ENCODE assay signal across 8 cellular contexts in the genomic region with DNA sequence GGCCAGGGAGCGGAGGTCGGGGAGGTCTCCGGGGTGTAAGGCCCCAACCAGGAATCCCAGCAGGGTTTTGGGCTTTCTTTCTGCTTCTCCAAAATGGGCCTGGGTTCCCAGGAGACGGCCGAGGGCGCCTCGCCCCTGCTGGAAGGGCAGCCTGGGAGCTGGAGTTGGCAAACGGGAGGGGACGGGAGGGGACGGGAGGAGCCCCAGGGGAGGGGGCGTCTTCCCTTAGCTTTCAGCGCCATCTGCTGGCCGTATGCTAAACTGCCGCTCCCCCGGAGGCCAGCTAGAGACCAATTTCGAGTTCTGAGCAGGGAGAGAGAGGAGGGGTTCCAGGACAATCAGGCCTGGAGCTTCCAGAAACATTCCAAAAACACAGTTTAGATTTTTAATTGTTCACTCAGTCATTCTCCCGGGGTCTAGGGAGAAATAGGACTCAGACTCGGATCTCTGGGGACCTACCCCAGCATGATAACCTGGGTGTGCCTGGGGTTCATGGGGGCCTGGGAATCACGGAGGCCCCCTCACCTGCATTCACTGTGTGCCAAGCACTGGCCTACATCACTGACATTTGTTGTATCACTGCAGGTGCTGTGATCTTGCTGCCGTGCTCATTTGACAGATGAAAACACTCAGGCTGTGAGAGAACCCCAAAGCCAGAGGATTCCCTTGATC. TPM values are rescaled to one million over a fixed set of nuclear protein-coding genes. Genes with fewer than 3 reads are reported as not detected.
DNase-seq lines count a peak whose midpoint lies in the region; ATAC-seq and TF ChIP-seq lines count a peak whose summit lies in the region.

No MANE protein-coding gene starts in this region.

- H3K36me3 Mint-ChIP-seq in activated naive CD8-positive, alpha-beta T cell treated with anti-CD3 and anti-CD28 coated beads, Interleukin-2, amount 10 ng/mL, durations not matched to agents 7 days and 5 days, result no peaks in the 10 kb centered on the region

- peaks cover 0 to 22% (median 6%) of the 10 kb centered on the region in 9 donors for H3K4me1 ChIP-seq in heart right ventricle

- peak; percentile 83 for ATAC-seq in activated naive CD8-positive, alpha-beta T cell treated with anti-CD3 and anti-CD28 coated beads, Interleukin-2, amount 10 ng/mL, durations not matched to agents 7 days and 5 days (ENCODE audit: low read depth)
- ATAC-seq in heart right ventricle (peak; percentile 74 to 87 (median 82)), HG02981 (IDR thresholded peaks at IDR 0.05; ENCODE audit: unreplicated experiment) (no peak), GM21390 (IDR thresholded peaks at IDR 0.05; ENCODE audit: unreplicated experiment) (no peak)

- H3K27ac Mint-ChIP-seq in activated naive CD8-positive, alpha-beta T cell treated with anti-CD3 and anti-CD28 coated beads, Interleukin-2, amount 10 ng/mL, durations not matched to agents 7 days and 5 days, result no peak overlapping the region

- intact Hi-C loops in heart right ventricle (cut with DNase I), result loop anchor here (1.0 to 10.0 kb wide), 15 partner anchors 73 to 285 kb away; partner anchors contain the start of gene LMX1B (in 5 of the 10)

- H3K27ac ChIP-seq in heart right ventricle, result no peak overlapping the region

- peaks cover 0 to 54% (median 24%) of the 10 kb centered on the region in 7 donors for H3K27me3 ChIP-seq in heart right ventricle

- 10 to 14% methylated on average over 19 to 20 of the region's 20 CpGs for WGBS in heart right ventricle, 2 donors

- CTCF ChIA-PET in GM10248 (lab: Yijun Ruan, JAX), result interaction anchor here (0.6 to 20.3 kb wide), 23 partner anchors 9 to 525 kb away, joined by 3 to 499 read pairs (median 4); no protein-coding TSS in a partner anchor

- peak overlapping the region in 5 of 10 donors; percentile 6 to 27 (median 14) for H3K4me3 ChIP-seq in heart right ventricle

- H3K4me3 Mint-ChIP-seq in activated naive CD8-positive, alpha-beta T cell treated with anti-CD3 and anti-CD28 coated beads, Interleukin-2, amount 10 ng/mL, durations not matched to agents 7 days and 5 days, result no peak overlapping the region

- no peaks in the 10 kb centered on the region for H3K9me3 ChIP-seq in heart right ventricle

- POLR2A ChIA-PET in GM10248 (lab: Yijun Ruan, JAX), result interaction anchor here (0.7 kb wide), 1 partner anchor 88 kb away, joined by 3 read pairs; no protein-coding TSS in a partner anchor
- POLR2A ChIA-PET in activated naive CD8-positive, alpha-beta T cell treated with anti-CD3 and anti-CD28 coated beads, Interleukin-2, amount 10 ng/mL, durations not matched to agents 7 days and 5 days (lab: Charles Lee), result interaction anchor here (1.8 to 2.6 kb wide), 3 partner anchors 58 to 77 kb away, joined by 5 to 20 read pairs (median 10); no protein-coding TSS in a partner anchor

- peak; percentile 97 for TF ChIP-seq CTCF in GM10248 (IDR thresholded peaks at IDR 0.05; ENCODE audit: control extremely low read depth, extremely low read depth, low read depth, missing control alignments)
- peak; percentile 84 to 98 (median 96) for TF ChIP-seq CTCF in heart right ventricle (IDR thresholded peaks at IDR 0.05)

- H3K36me3 ChIP-seq in heart right ventricle, result no peaks in the 10 kb centered on the region

- DNase-seq in GM10248 (ENCODE audit: extremely low spot score) (peak; percentile 84), NCI-H1092 treated with DMSO at 0.1 percent for 48 hours (lab: John Stamatoyannopoulos, UW) (peak; percentile 67), SW 1271 (lab: John Stamatoyannopoulos, UW) (peak; percentile 41 to 71), heart right ventricle (peak; percentile 81 to 88), retina (peak; percentile 92)
- peak; percentile 85 for DNase-seq in activated naive CD8-positive, alpha-beta T cell treated with anti-CD3 and anti-CD28 coated beads, Interleukin-2, amount 10 ng/mL, durations not matched to agents 7 days and 5 days

- peaks cover 20% of the 10 kb centered on the region for H3K27me3 Mint-ChIP-seq in activated naive CD8-positive, alpha-beta T cell treated with anti-CD3 and anti-CD28 coated beads, Interleukin-2, amount 10 ng/mL, durations not matched to agents 7 days and 5 days

- H3K9me3 Mint-ChIP-seq in activated naive CD8-positive, alpha-beta T cell treated with anti-CD3 and anti-CD28 coated beads, Interleukin-2, amount 10 ng/mL, durations not matched to agents 7 days and 5 days, result no peaks in the 10 kb centered on the region

- no peaks in the 10 kb centered on the region for H3K4me1 Mint-ChIP-seq in activated naive CD8-positive, alpha-beta T cell treated with anti-CD3 and anti-CD28 coated beads, Interleukin-2, amount 10 ng/mL, durations not matched to agents 7 days and 5 days

RNA-seq across cellular contexts. Expression of gene ZBTB43, which starts 23.0 kb away (rescaled TPM):
- total RNA-seq in activated naive CD8-positive, alpha-beta T cell treated with anti-CD3 and anti-CD28 coated beads, Interleukin-2, amount 10 ng/mL, durations not matched to agents 7 days and 5 days, result 10 to 100 TPM; 23.0 to 29.4 TPM
- 10 to 100 TPM; 32.8 to 58.4 (median 44.7) TPM for total RNA-seq in heart right ventricle
- polyA plus RNA-seq in heart right ventricle, result 10 to 100 TPM in 1 of 2 donors, 1 to 10 TPM in 1; 7.6 to 13.5 TPM

Comparison
In these comparisons a context has a peak if more than half of its experiments do, and no peak if none do; other contexts are left out.
1. ATAC-seq: peak in activated naive CD8-positive, alpha-beta T cell treated with anti-CD3 and anti-CD28 coated beads, Interleukin-2, amount 10 ng/mL, durations not matched to agents 7 days and 5 days (single experiment) and heart right ventricle (8 of 8); none in HG02981 (single experiment) and GM21390 (single experiment).
2. Peak in every context shown above with its lines, with median percentiles within 50 percentile points of each other: DNase-seq.